2 cellular contexts compared by ENCODE assay signal in genomic region chr15:89654311-89654761, GRCh38.
TF ChIP-seq lines count a peak whose summit lies in the region.

No MANE protein-coding gene starts in this region.

TF ChIP-seq in H1, 55 proteins besides CTCF, POLR2A, EP300 and RAD21:
- no peak for TF ChIP-seq TCF12 (IDR thresholded peaks at IDR 0.05; ENCODE audit: low read depth, low read length)
- TF ChIP-seq BCL11A (IDR thresholded peaks at IDR 0.05; ENCODE audit: low read depth in 2 of 2, low read length in 2 of 2), result no peak
- no peak for TF ChIP-seq CHD2 (IDR thresholded peaks at IDR 0.05; ENCODE audit: low read length)
- no peak for TF ChIP-seq SIN3A (conservative IDR thresholded peaks at IDR 0.05 in 1 of 2, IDR thresholded peaks at IDR 0.05 in 1 of 2; ENCODE audit: low read depth in 1 of 2, low read length in 2 of 2)
- TF ChIP-seq CHD1 (IDR thresholded peaks at IDR 0.05; ENCODE audit: low read depth, low read length), result no peak
- TF ChIP-seq RBBP5 (IDR thresholded peaks at IDR 0.05; ENCODE audit: borderline replicate concordance, low read depth, low read length), result no peak
- no peak for TF ChIP-seq SUZ12 (IDR thresholded peaks at IDR 0.05; ENCODE audit: low read length)
- no peak for TF ChIP-seq HDAC2 (IDR thresholded peaks at IDR 0.05; ENCODE audit: borderline replicate concordance in 1 of 2, low read depth in 2 of 2, low read length in 2 of 2)
- TF ChIP-seq MAFK (IDR thresholded peaks at IDR 0.05; ENCODE audit: low read depth, low read length), result no peak
- TF ChIP-seq GABPA (IDR thresholded peaks at IDR 0.05; ENCODE audit: borderline replicate concordance, insufficient read depth, low read length), result no peak
- no peak for TF ChIP-seq CTBP2 (IDR thresholded peaks at IDR 0.05; ENCODE audit: borderline replicate concordance, insufficient read depth, insufficient read length, low read length)
- no peak for TF ChIP-seq EZH2 (IDR thresholded peaks at IDR 0.05; ENCODE audit: low read depth, low read length, severe bottlenecking)
- TF ChIP-seq SAP30 (IDR thresholded peaks at IDR 0.05; ENCODE audit: insufficient read depth, insufficient replicate concordance, low read length), result no peak
- TF ChIP-seq FOSL1 (IDR thresholded peaks at IDR 0.05; ENCODE audit: insufficient read depth, low read depth, low read length), result no peak
- TF ChIP-seq ASH2L (IDR thresholded peaks at IDR 0.05; ENCODE audit: low read length), result no peak
- TF ChIP-seq KDM4A (IDR thresholded peaks at IDR 0.05; ENCODE audit: low read depth, low read length, severe bottlenecking), result no peak

TF ChIP-seq in HEK293T, 16 proteins besides CTCF, POLR2A, EP300 and RAD21:
- TF ChIP-seq NFRKB (IDR thresholded peaks at IDR 0.05), result no peak
- TF ChIP-seq SP1 (IDR thresholded peaks at IDR 0.05), result no peak
- no peak for TF ChIP-seq SUZ12 (IDR thresholded peaks at IDR 0.05)
- TF ChIP-seq LEF1 (IDR thresholded peaks at IDR 0.05; ENCODE audit: borderline replicate concordance), result no peak
- TF ChIP-seq L3MBTL2 (conservative IDR thresholded peaks at IDR 0.05), result no peak
